In the genomic region with DNA sequence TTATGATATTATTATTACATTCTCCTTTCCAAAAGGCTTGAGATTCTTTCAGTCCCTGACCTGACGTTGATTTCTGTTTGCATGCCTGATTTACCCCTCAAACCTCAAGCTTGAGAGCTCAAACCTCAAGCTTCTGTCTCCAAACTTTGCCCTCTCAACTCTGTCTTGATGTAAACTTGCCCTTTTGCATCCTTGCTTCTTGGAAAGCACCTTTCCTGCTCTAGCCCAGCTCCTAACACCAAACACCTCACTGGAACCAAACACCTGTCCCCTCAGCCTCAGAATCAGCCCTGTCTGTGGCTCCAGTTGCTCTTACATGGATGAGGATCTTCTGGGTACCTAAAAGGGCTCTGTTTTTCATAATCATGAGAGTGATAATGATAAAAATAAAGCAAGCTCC, we compare ENCODE assay signal across 35 cellular contexts.
"Had no signal": no experiment of that assay in that cellular context is flagged by ENCODE, and none has a peak within 500 bp of the region (broad histone marks: within the 10 kb centered on the region; RNA-seq: fewer than 3 reads in every experiment).

No MANE protein-coding gene starts in this region.

- DNase-seq: Karpas-422, Kasumi-1, MG63, MM.1S, MV-4-11, NCI-H1048, NCI-H1092, NCI-H1092 treated with DMSO at 0.1 percent for 48 hours, NCI-H1105, NCI-H1105 treated with DMSO at 0.1 percent for 48 hours, NCI-H1417, NCI-H1417 treated with DMSO at 0.1 percent for 48 hours, NCI-H1436, NCI-H1436 treated with DMSO at 0.1 percent for 48 hours, NCI-H146, NCI-H1694, NCI-H1694 treated with DMSO at 0.1 percent for 48 hours, NCI-H187, NCI-H187 treated with DMSO at 0.1 percent for 48 hours, NCI-H1930, NCI-H2029, NCI-H2029 treated with DMSO at 0.1 percent for 48 hours, NCI-H2081, NCI-H2081 treated with DMSO at 0.1 percent for 48 hours, NCI-H2107, NCI-H2171, NCI-H2171 treated with DMSO at 0.1 percent for 48 hours, NCI-H2227 treated with DMSO at 0.1 percent for 48 hours, NCI-H226, NCI-H345, NCI-H446, NCI-H446 treated with DMSO at 0.1 percent for 48 hours, NCI-H510A, NCI-H510A treated with DMSO at 0.1 percent for 48 hours, NCI-H524 had no signal

- H3K4me3 ChIP-seq: MG63 had no signal

- H3K9me3 ChIP-seq: MG63 had no signal

- H3K36me3 ChIP-seq: MG63 had no signal
